1 cellular context compared by ENCODE assay signal in genomic region chr10:13681963-13682362, GRCh38.
TF ChIP-seq lines count a peak whose summit lies in the region.

No MANE protein-coding gene starts in this region.

TF ChIP-seq in GM23338, 12 proteins besides CTCF, POLR2A, EP300 and RAD21 (continued from another document):
- no peak for TF ChIP-seq ZNF462 (CRISPR knock-in tag; IDR thresholded peaks at IDR 0.05)
- TF ChIP-seq JUNB (IDR thresholded peaks at IDR 0.05; ENCODE audit: unreplicated experiment) = no peak
- TF ChIP-seq ZNF114 (CRISPR knock-in tag; IDR thresholded peaks at IDR 0.05) = no peak
- TF ChIP-seq EZH2 (IDR thresholded peaks at IDR 0.05; ENCODE audit: low read depth, unreplicated experiment) = no peak
- TF ChIP-seq ZNF331 (CRISPR knock-in tag; IDR thresholded peaks at IDR 0.05; ENCODE audit: low read depth) = no peak
- no peak for TF ChIP-seq CREB1 (CRISPR knock-in tag; IDR thresholded peaks at IDR 0.05; ENCODE audit: low read depth)
- no peak for TF ChIP-seq EZH2phosphoT487 (IDR thresholded peaks at IDR 0.05; ENCODE audit: unreplicated experiment)
- TF ChIP-seq NANOG (IDR thresholded peaks at IDR 0.05; ENCODE audit: borderline replicate concordance) = no peak
